Comparison of ENCODE assay signal across 8 cellular contexts in the genomic region with DNA sequence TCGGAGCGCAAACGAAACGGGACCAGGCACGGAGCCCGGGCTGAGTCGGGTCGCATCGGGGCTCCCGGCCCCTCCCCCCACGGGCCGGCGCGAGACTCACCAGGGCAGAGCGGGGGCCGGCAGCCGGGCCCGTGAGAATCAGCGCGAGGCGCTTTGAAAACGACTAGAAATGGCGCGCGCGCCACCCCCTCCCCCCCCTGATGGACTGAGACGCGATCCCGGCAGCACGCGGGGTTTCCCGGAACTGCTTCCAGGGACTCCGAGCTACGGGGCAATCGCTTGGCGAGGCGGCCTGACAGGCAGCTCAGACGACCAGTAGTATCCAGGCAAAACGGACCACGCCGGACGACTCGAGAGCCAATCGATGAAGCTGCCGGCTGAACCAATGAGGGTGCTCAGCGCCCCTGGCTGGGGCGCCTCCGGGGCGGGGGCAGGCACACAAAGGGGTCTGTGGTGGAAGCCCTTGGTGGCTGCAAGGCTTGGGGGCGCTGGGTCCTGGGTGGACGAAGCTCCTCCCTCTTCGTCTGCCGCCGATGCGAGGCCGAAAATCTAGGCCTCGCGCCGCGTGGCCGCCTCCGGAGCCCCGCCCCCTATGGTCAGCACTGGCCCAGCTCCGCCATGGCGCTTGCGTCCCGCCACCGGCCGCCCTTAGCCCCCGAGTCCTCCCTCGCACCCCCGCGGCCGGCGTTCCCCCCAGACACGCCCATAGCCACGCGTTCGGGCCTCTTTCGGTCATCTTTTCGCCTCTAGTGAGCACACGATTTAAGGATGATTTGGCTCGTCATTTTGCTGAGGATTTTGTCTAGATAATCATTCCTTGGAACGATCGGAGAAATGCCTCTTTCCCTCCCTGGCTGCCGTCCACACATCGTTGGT. TPM values are rescaled to one million over a fixed set of nuclear protein-coding genes. Genes with fewer than 3 reads are reported as not detected.
DNase-seq lines count a peak whose midpoint lies in the region; ATAC-seq, FAIRE-seq and TF ChIP-seq lines count a peak whose summit lies in the region.

Gene HNRNPR (minus strand): TSS at position 174 of the 876 bp plus-strand sequence. CDS start 3,276 bp downstream, outside the sequence.

- peaks cover 2% of the 10 kb centered on the region for H3K36me3 ChIP-seq in rectal smooth muscle tissue (ENCODE audit: control insufficient read depth, insufficient read depth, low read length)
- H3K36me3 ChIP-seq in aorta (ENCODE audit: control insufficient read depth in 1 of 2, insufficient read depth in 2 of 2, low read length in 1 of 2): no peaks in the 10 kb centered on the region

- peak; percentile 98 for DNase-seq in GM18507 (ENCODE audit: extremely low spot score, insufficient read length, low read depth)
- peak; percentile 95 for DNase-seq in NCI-H2029 treated with DMSO at 0.1 percent for 48 hours (lab: John Stamatoyannopoulos, UW)
- DNase-seq in T-helper 9 cell: peak; percentile 99
- peak; percentile 100 for DNase-seq in astrocyte of the cerebellum (ENCODE audit: low read depth)
- peak; percentile 99 for DNase-seq in hepatic stellate cell (ENCODE audit: low spot score)
- DNase-seq in aorta: peak; percentile 100

- H3K27me3 ChIP-seq in rectal smooth muscle tissue (ENCODE audit: control insufficient read depth, insufficient read depth, low read length) (no peaks in the 10 kb centered on the region), aorta (ENCODE audit: control insufficient read depth in 1 of 2, insufficient read depth in 2 of 2, low read length in 1 of 2) (no peaks in the 10 kb centered on the region)

- ATAC-seq in HG02981 (IDR thresholded peaks at IDR 0.05; ENCODE audit: unreplicated experiment): peak; percentile 92
- ATAC-seq in aorta (ENCODE audit: low FRiP score): peak; percentile 99

- in situ Hi-C loops in astrocyte of the cerebellum (cut with HindIII; ENCODE audit: low sequenced_read_pairs): no loop called here

- intact Hi-C loops in aorta (cut with DNase I): loop anchor here (1.0 to 10.0 kb wide), 5 partner anchors 24 to 190 kb away; partner anchors contain the start of genes ASAP3 (in 1 of the 2) and E2F2 (in 1 of the 2)

- H3K4me1 ChIP-seq in rectal smooth muscle tissue (ENCODE audit: control insufficient read depth, insufficient read depth, low read length) (peaks cover 26% of the 10 kb centered on the region), aorta (ENCODE audit: control insufficient read depth in 1 of 2, insufficient read depth in 2 of 2, low read length in 2 of 2) (peaks cover 0 to 4% of the 10 kb centered on the region in 2 donors)

- peak within 1 kb of the TSS; percentile 97 for H3K27ac ChIP-seq in rectal smooth muscle tissue (ENCODE audit: low read depth, low read length)
- peak within 1 kb of the TSS; percentile 69 to 97 for H3K27ac ChIP-seq in aorta (ENCODE audit: low read depth in 1 of 2, low read length in 2 of 2)

- H3K9me3 ChIP-seq in aorta (ENCODE audit: control insufficient read depth, low read length): no peaks in the 10 kb centered on the region

- peak; percentile 96 for FAIRE-seq in GM18507 (lab: Jason Lieb, UNC)

- H3K4me3 ChIP-seq in astrocyte of the cerebellum (ENCODE audit: low read depth, low read length) (peak within 1 kb of the TSS; percentile 85), rectal smooth muscle tissue (ENCODE audit: low read length) (peak within 1 kb of the TSS; percentile 94), aorta (ENCODE audit: low read length in 2 of 2) (peak within 1 kb of the TSS; percentile 88 to 99)

- no peak for TF ChIP-seq CTCF in astrocyte of the cerebellum (IDR thresholded peaks at IDR 0.05; ENCODE audit: low read depth, low read length, missing control alignments)

- H3K9ac ChIP-seq in rectal smooth muscle tissue (ENCODE audit: low read length): peak within 1 kb of the TSS; percentile 93

- WGBS in aorta, 2 donors: 0% methylated on average over 77 to 87 of the region's 87 CpGs

RNA-seq across cellular contexts. Expression of gene HNRNPR, which starts in this region (rescaled TPM):
- total RNA-seq in aorta: 100 to 1,000 TPM; 113 to 120 TPM
- 10 to 100 TPM; 56.6 to 69.1 TPM for polyA plus RNA-seq in aorta

Comparison
In these comparisons a context has a peak if more than half of its experiments do, and no peak if none do; other contexts are left out.
1. Peak in every context shown above with its lines: DNase-seq, ATAC-seq, H3K4me3 ChIP-seq and H3K27ac ChIP-seq.